1 cellular context compared by ENCODE assay signal in genomic region chr17:41864498-41864836, GRCh38.
TF ChIP-seq lines count a peak whose summit lies in the region.

No MANE protein-coding gene starts in this region.

TF ChIP-seq in GM12878, 131 proteins besides CTCF, POLR2A, EP300 and RAD21:
- TF ChIP-seq PAX5 (IDR thresholded peaks at IDR 0.05; ENCODE audit: borderline replicate concordance, low read depth, low read length) (peak; percentile 18; the same call in 1 of the 2 replicates), ETV6 (conservative IDR thresholded peaks at IDR 0.05 in 1 of 2, IDR thresholded peaks at IDR 0.05 in 1 of 2; ENCODE audit: borderline replicate concordance in 1 of 2, low read depth in 1 of 2) (no peak), TARDBP (IDR thresholded peaks at IDR 0.05; ENCODE audit: borderline replicate concordance) (0 out of 2 replicates have a peak, but pooled peaks have one; percentile 38), MTA3 (IDR thresholded peaks at IDR 0.05; ENCODE audit: borderline replicate concordance, low read length) (no peak)
TF ChIP-seq in GM12878: peak in this region for 2.
